1 cellular context compared by ENCODE assay signal in genomic region chr15:72873379-72874233, GRCh38.
TF ChIP-seq lines count a peak whose summit lies in the region.

No MANE protein-coding gene starts in this region.

TF ChIP-seq in SK-N-SH treated with all-trans-retinoic acid at 6 μM for 48 hours, 23 proteins besides CTCF, POLR2A, EP300 and RAD21 (continued from another document):
- TF ChIP-seq CREB5 (CRISPR knock-in tag; IDR thresholded peaks at IDR 0.05; ENCODE audit: low read depth) (no peak), OSR1 (CRISPR knock-in tag; IDR thresholded peaks at IDR 0.05) (no peak), TCF4 (CRISPR knock-in tag; IDR thresholded peaks at IDR 0.05; ENCODE audit: borderline replicate concordance) (no peak), CSDC2 (CRISPR knock-in tag; IDR thresholded peaks at IDR 0.05) (no peak), TOX (CRISPR knock-in tag; IDR thresholded peaks at IDR 0.05; ENCODE audit: borderline replicate concordance) (no peak), ARNTL (CRISPR knock-in tag; IDR thresholded peaks at IDR 0.05; ENCODE audit: borderline replicate concordance, low read depth) (no peak), ZFP30 (CRISPR knock-in tag; IDR thresholded peaks at IDR 0.05) (no peak), PATZ1 (CRISPR knock-in tag; IDR thresholded peaks at IDR 0.05; ENCODE audit: borderline replicate concordance) (no peak), ZNF8 (CRISPR knock-in tag; IDR thresholded peaks at IDR 0.05) (no peak), CSRNP3 (CRISPR knock-in tag; IDR thresholded peaks at IDR 0.05) (no peak)
